Comparison of ENCODE assay signal across 11 cellular contexts in genomic region chr7:91683823-91684222, GRCh38.
A peak's percentile ranks its signal among the peaks of the same experiment; 100 is the strongest.
DNase-seq lines count a peak whose midpoint lies in the region; ATAC-seq and TF ChIP-seq lines count a peak whose summit lies in the region.
"Had no signal": no experiment of that assay in that cellular context is flagged by ENCODE, and none has a peak within 500 bp of the region (broad histone marks: within the 10 kb centered on the region; RNA-seq: fewer than 3 reads in every experiment).

No MANE protein-coding gene starts in this region.

- DNase-seq in NCI-H1105 treated with DMSO at 0.1 percent for 48 hours (lab: John Stamatoyannopoulos, UW) (peak; percentile 75), NCI-H1105 (lab: John Stamatoyannopoulos, UW) (no peak), NCI-H2029 (lab: John Stamatoyannopoulos, UW) (peak; percentile 4), astrocyte of the spinal cord (ENCODE audit: low read depth, low spot score) (peak; percentile 41), left lobe of liver (ENCODE audit: low spot score) (no peak)
- DNase-seq in natural killer cell treated with Interleukin-12 subunit alpha and Interleukin-12 subunit beta and Interleukin-15 and Interleukin-18, amount 100 ng/mL, for 72 hours (ENCODE audit: low spot score) = no peak
- DNase-seq: amygdala, mucosa of descending colon had no signal

- H3K36me3 Mint-ChIP-seq in nephron (ENCODE audit: low read depth) = peaks cover 5% of the 10 kb centered on the region
- H3K36me3 Mint-ChIP-seq in natural killer cell treated with Interleukin-12 subunit alpha and Interleukin-12 subunit beta and Interleukin-15 and Interleukin-18, amount 100 ng/mL, for 72 hours = peaks cover 14% of the 10 kb centered on the region

- in situ Hi-C loops in astrocyte of the spinal cord (cut with HindIII; ENCODE audit: low sequenced_read_pairs) = no loop called here

- no peak for ATAC-seq in natural killer cell treated with Interleukin-12 subunit alpha and Interleukin-12 subunit beta and Interleukin-15 and Interleukin-18, amount 100 ng/mL, for 72 hours
- ATAC-seq in left lobe of liver (no peak), GM18502 (IDR thresholded peaks at IDR 0.05; ENCODE audit: poor library complexity, unreplicated experiment) (no peak)
- ATAC-seq: mucosa of descending colon had no signal

- H3K4me3 ChIP-seq in astrocyte of the spinal cord (ENCODE audit: low read depth, low read length) = no peak overlapping the region
- H3K4me3 ChIP-seq: mucosa of descending colon, skin epidermis had no signal

- H3K27ac Mint-ChIP-seq in nephron = peak overlapping the region; percentile 63 to 85 (median 71)
- no peak overlapping the region for H3K27ac Mint-ChIP-seq in natural killer cell treated with Interleukin-12 subunit alpha and Interleukin-12 subunit beta and Interleukin-15 and Interleukin-18, amount 100 ng/mL, for 72 hours

- peaks cover 3% of the 10 kb centered on the region for H3K27me3 Mint-ChIP-seq in nephron (ENCODE audit: low read depth)
- H3K27me3 Mint-ChIP-seq in natural killer cell treated with Interleukin-12 subunit alpha and Interleukin-12 subunit beta and Interleukin-15 and Interleukin-18, amount 100 ng/mL, for 72 hours = no peaks in the 10 kb centered on the region

- peaks cover 31% of the 10 kb centered on the region for H3K9me3 Mint-ChIP-seq in nephron
- peaks cover 24% of the 10 kb centered on the region for H3K9me3 Mint-ChIP-seq in natural killer cell treated with Interleukin-12 subunit alpha and Interleukin-12 subunit beta and Interleukin-15 and Interleukin-18, amount 100 ng/mL, for 72 hours

- no peak overlapping the region for H3K4me3 Mint-ChIP-seq in nephron
- H3K4me3 Mint-ChIP-seq in natural killer cell treated with Interleukin-12 subunit alpha and Interleukin-12 subunit beta and Interleukin-15 and Interleukin-18, amount 100 ng/mL, for 72 hours = no peak overlapping the region

- peaks cover 16% of the 10 kb centered on the region for H3K4me1 Mint-ChIP-seq in nephron
- H3K4me1 Mint-ChIP-seq in natural killer cell treated with Interleukin-12 subunit alpha and Interleukin-12 subunit beta and Interleukin-15 and Interleukin-18, amount 100 ng/mL, for 72 hours (ENCODE audit: low read depth in 2 of 2) = no peaks in the 10 kb centered on the region

- TF ChIP-seq CTCF in astrocyte of the spinal cord (IDR thresholded peaks at IDR 0.05; ENCODE audit: low read depth, low read length) = no peak
- no peak for TF ChIP-seq CTCF in nephron (IDR thresholded peaks at IDR 0.05; ENCODE audit: unreplicated experiment in 3 of 3)

Comparison
In these comparisons a context has a peak if more than half of its experiments do, and no peak if none do; other contexts are left out.
1. DNase-seq: peak in NCI-H1105 treated with DMSO at 0.1 percent for 48 hours (single experiment), NCI-H2029 (single experiment) and astrocyte of the spinal cord (single experiment); none in NCI-H1105 (single experiment), natural killer cell treated with Interleukin-12 subunit alpha and Interleukin-12 subunit beta and Interleukin-15 and Interleukin-18, amount 100 ng/mL, for 72 hours (single experiment) and left lobe of liver (single experiment).
2. H3K27ac Mint-ChIP-seq: peak in nephron (3 of 3); none in natural killer cell treated with Interleukin-12 subunit alpha and Interleukin-12 subunit beta and Interleukin-15 and Interleukin-18, amount 100 ng/mL, for 72 hours (0 of 2).